ENCODE assay signal across 17 cellular contexts in the genomic region with DNA sequence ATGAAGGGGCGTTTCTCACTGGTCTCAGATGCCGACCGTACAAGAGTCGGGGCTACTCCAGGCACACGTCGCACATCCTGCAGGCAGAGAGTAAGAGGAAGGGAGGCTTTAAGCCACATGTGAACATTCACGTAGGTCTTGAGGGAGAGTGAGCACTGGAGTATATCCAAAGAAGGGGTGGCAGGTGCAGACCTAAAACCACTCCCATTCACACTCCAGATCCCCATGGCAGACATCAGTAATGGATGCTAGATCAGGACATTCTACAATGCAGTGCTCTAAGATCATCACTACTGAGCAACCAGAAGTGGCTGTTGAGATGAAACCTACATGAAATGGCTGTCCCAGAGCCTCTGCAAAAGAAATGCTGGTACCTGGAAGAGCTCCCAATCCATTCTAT. TPM values are rescaled to one million over a fixed set of nuclear protein-coding genes. Genes with fewer than 3 reads are reported as not detected.
DNase-seq lines count a peak whose midpoint lies in the region; ATAC-seq, FAIRE-seq and TF ChIP-seq lines count a peak whose summit lies in the region.
"Had no signal": no experiment of that assay in that cellular context is flagged by ENCODE, and none has a peak within 500 bp of the region (broad histone marks: within the 10 kb centered on the region; RNA-seq: fewer than 3 reads in every experiment).

No MANE protein-coding gene starts in this region.

- H3K36me3 ChIP-seq in K562 (ENCODE audit: control insufficient read depth, insufficient read depth, low read length) (peaks cover 90% of the 10 kb centered on the region), stomach (no peaks in the 10 kb centered on the region), Peyer's patch (no peaks in the 10 kb centered on the region)
- H3K36me3 ChIP-seq: BE2C, SJCRH30 had no signal

- H4K20me1 ChIP-seq in K562 (replicated peaks; ENCODE audit: control insufficient read depth, insufficient read depth, low read length), result no peaks in the 10 kb centered on the region

- in situ Hi-C loops in K562 (cut with MboI), result no loop called here

- no TSS peak for BruUV-seq in K562 (replicated peaks; lab: Mats Ljungman, UMichigan)

- H3K27ac ChIP-seq in K562 (ENCODE audit: extremely low read depth, low read depth, low read length) (no peak overlapping the region), stomach (no peak overlapping the region), Peyer's patch (no peak overlapping the region)
- H3K27ac ChIP-seq: SJCRH30 had no signal

- H3K9ac ChIP-seq in K562 (ENCODE audit: insufficient read depth in 1 of 2, low read depth in 2 of 2, low read length in 2 of 2), result no peak overlapping the region

- TF ChIP-seq POLR2A in K562 (conservative IDR thresholded peaks at IDR 0.05) (no peak), stomach (IDR thresholded peaks at IDR 0.05) (no peak), Peyer's patch (IDR thresholded peaks at IDR 0.05) (no peak)

- DNase-seq in K562 (ENCODE audit: extremely low read depth in 1 of 4, low spot score in 3 of 4) (no peak), stomach (no peak), Peyer's patch (no peak), DMS53 (lab: John Stamatoyannopoulos, UW) (no peak)
- no peak for DNase-seq in stimulated activated CD4-positive, alpha-beta T cell treated with anti-CD3 and anti-CD28 coated beads, Interleukin-4, amount 100 ng/mL, for 4 hours
- DNase-seq: activated CD8-positive, alpha-beta memory T cell treated with anti-CD3 and anti-CD28 coated beads for 24 hours; activated naive CD4-positive, alpha-beta T cell treated with anti-CD3 and anti-CD28 coated beads for 36 hours; BE2C; SJCRH30; stimulated activated CD4-positive, alpha-beta T cell treated with anti-CD3 and anti-CD28 coated beads, Interleukin-2, amount 100 ng/mL, for 24 hours; stimulated activated naive CD4-positive, alpha-beta T cell had no signal

- ATAC-seq in GM18502 (IDR thresholded peaks at IDR 0.05; ENCODE audit: poor library complexity, unreplicated experiment) (peak; percentile 60), GM21528 (IDR thresholded peaks at IDR 0.05; ENCODE audit: low FRiP score, unreplicated experiment) (peak; percentile 66), HG03097 (IDR thresholded peaks at IDR 0.05; ENCODE audit: low FRiP score, unreplicated experiment) (peak; percentile 65), K562 (no peak)
- ATAC-seq: HepG2 had no signal

- CTCF ChIA-PET in K562 (lab: Yijun Ruan, JAX; ENCODE audit: low intra/inter-chr PET ratio), result no interaction called here

- POLR2A ChIA-PET in K562 (lab: Yijun Ruan, JAX), result interaction anchor here (0.6 to 1.2 kb wide), 4 partner anchors 25 to 198 kb away, joined by 3 to 5 read pairs (median 4); no protein-coding TSS in a partner anchor

- no peak for TF ChIP-seq EP300 in K562 (IDR thresholded peaks at IDR 0.05; ENCODE audit: low read length)
- TF ChIP-seq EP300 in stomach (IDR thresholded peaks at IDR 0.05), result no peak

- H3K27me3 ChIP-seq in K562 (ENCODE audit: control insufficient read depth in 2 of 2, insufficient read depth in 2 of 2, low read length in 2 of 2) (no peaks in the 10 kb centered on the region), stomach (peaks cover 0 to 20% (median 4%) of the 10 kb centered on the region in 3 donors), Peyer's patch (no peaks in the 10 kb centered on the region)
- H3K27me3 ChIP-seq: BE2C, SJCRH30 had no signal

- H3K9me3 ChIP-seq in K562 (replicated peaks; ENCODE audit: control insufficient read depth, insufficient read depth, low read depth, low read length) (no peaks in the 10 kb centered on the region), stomach (no peaks in the 10 kb centered on the region), Peyer's patch (peaks cover 0 to 3% (median 0%) of the 10 kb centered on the region in 4 donors)
- H3K9me3 ChIP-seq: BE2C, SJCRH30 had no signal

- H3K79me2 ChIP-seq in K562 (ENCODE audit: control insufficient read depth, insufficient read depth, low read length), result no peaks in the 10 kb centered on the region

- H3K4me3 ChIP-seq in K562 (no peak overlapping the region), stomach (no peak overlapping the region), Peyer's patch (no peak overlapping the region)
- H3K4me3 ChIP-seq: SJCRH30 had no signal

- TF ChIP-seq RAD21 in K562 (CRISPR knock-in tag; conservative IDR thresholded peaks at IDR 0.05 in 1 of 2, IDR thresholded peaks at IDR 0.05 in 1 of 2), result no peak

- H3K4me1 ChIP-seq in K562 (replicated peaks in 1 of 2; ENCODE audit: control insufficient read depth in 2 of 2, insufficient read depth in 2 of 2, low read length in 2 of 2), result no peaks in the 10 kb centered on the region
- H3K4me1 ChIP-seq in stomach, result no peaks in the 10 kb centered on the region
- H3K4me1 ChIP-seq in Peyer's patch, result no peaks in the 10 kb centered on the region
- H3K4me1 ChIP-seq: BE2C, SJCRH30 had no signal

- intact Hi-C loops in K562 (cut with micrococcal nuclease), result no loop called here
- intact Hi-C loops in stomach (cut with DNase I; ENCODE audit: low total_unique reads), result no loop called here

- H3K9me1 ChIP-seq in K562 (ENCODE audit: control insufficient read depth, insufficient read depth, low read length), result no peaks in the 10 kb centered on the region

- H2AFZ ChIP-seq in K562 (ENCODE audit: low read depth, low read length), result no peak overlapping the region

- 95% methylated on average over 7 of the region's 7 CpGs for WGBS in K562 (ENCODE audit: insufficient coverage, low coverage, missing lambda C conversion rate)
- 70 to 80% (median 79%) methylated on average over 7 of the region's 7 CpGs for WGBS in stomach, 5 donors

- H3K4me2 ChIP-seq in K562 (ENCODE audit: insufficient read depth, low read length), result no peak overlapping the region

- FAIRE-seq in K562 (lab: Jason Lieb, UNC), result no peak
- FAIRE-seq: endometrium, HepG2, islet of Langerhans had no signal

- TF ChIP-seq CTCF in K562 (IDR thresholded peaks at IDR 0.05 in 2 of 3, conservative IDR thresholded peaks at IDR 0.05 in 1 of 3; ENCODE audit: insufficient read depth in 2 of 3, low read depth in 1 of 3, low read length in 3 of 3) (no peak), stomach (IDR thresholded peaks at IDR 0.05) (no peak), Peyer's patch (IDR thresholded peaks at IDR 0.05) (no peak)

TF ChIP-seq in K562, 482 proteins besides CTCF, POLR2A, EP300 and RAD21 (continues in another document):
- TF ChIP-seq, protein P1, sequence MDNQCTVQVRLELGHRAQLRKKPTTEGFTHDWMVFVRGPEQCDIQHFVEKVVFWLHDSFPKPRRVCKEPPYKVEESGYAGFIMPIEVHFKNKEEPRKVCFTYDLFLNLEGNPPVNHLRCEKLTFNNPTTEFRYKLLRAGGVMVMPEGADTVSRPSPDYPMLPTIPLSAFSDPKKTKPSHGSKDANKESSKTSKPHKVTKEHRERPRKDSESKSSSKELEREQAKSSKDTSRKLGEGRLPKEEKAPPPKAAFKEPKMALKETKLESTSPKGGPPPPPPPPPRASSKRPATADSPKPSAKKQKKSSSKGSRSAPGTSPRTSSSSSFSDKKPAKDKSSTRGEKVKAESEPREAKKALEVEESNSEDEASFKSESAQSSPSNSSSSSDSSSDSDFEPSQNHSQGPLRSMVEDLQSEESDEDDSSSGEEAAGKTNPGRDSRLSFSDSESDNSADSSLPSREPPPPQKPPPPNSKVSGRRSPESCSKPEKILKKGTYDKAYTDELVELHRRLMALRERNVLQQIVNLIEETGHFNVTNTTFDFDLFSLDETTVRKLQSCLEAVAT (IDR thresholded peaks at IDR 0.05), result peak in 1 of 2 experiments; percentile 97; a peak in 2 of 4 replicates
- TF ChIP-seq, protein P2, sequence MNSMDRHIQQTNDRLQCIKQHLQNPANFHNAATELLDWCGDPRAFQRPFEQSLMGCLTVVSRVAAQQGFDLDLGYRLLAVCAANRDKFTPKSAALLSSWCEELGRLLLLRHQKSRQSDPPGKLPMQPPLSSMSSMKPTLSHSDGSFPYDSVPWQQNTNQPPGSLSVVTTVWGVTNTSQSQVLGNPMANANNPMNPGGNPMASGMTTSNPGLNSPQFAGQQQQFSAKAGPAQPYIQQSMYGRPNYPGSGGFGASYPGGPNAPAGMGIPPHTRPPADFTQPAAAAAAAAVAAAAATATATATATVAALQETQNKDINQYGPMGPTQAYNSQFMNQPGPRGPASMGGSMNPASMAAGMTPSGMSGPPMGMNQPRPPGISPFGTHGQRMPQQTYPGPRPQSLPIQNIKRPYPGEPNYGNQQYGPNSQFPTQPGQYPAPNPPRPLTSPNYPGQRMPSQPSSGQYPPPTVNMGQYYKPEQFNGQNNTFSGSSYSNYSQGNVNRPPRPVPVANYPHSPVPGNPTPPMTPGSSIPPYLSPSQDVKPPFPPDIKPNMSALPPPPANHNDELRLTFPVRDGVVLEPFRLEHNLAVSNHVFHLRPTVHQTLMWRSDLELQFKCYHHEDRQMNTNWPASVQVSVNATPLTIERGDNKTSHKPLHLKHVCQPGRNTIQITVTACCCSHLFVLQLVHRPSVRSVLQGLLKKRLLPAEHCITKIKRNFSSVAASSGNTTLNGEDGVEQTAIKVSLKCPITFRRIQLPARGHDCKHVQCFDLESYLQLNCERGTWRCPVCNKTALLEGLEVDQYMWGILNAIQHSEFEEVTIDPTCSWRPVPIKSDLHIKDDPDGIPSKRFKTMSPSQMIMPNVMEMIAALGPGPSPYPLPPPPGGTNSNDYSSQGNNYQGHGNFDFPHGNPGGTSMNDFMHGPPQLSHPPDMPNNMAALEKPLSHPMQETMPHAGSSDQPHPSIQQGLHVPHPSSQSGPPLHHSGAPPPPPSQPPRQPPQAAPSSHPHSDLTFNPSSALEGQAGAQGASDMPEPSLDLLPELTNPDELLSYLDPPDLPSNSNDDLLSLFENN (IDR thresholded peaks at IDR 0.05; ENCODE audit: low read depth in 2 of 2, low read length in 2 of 2), result peak in 1 of 2 experiments; percentile 64; a peak in 1 of 4 replicates

RNA-seq across cellular contexts. Expression of a gene that starts 39.0 kb away (rescaled TPM):
- total RNA-seq in K562 (2011; cell fraction: chromatin; rRNA removed; ENCODE audit: low replicate concordance), result 41.5 and 41.9 TPM in 2 replicates
- total RNA-seq in K562 (2011; cell fraction: nucleolus; rRNA removed), result 28.6 and 32.5 TPM in 2 replicates
- total RNA-seq in K562 (2011; cell fraction: nucleoplasm; rRNA removed), result 31.4 and 35.9 TPM in 2 replicates
- 21.3 and 24.3 TPM in 2 replicates for total RNA-seq in K562 (2014; rRNA removed)
- 18.3 and 19.7 TPM in 2 replicates for total RNA-seq in K562 (2014; rRNA removed; fragmentation: Illumina TruSeq; extraction: Trizol)
- total RNA-seq in K562 (2015; rRNA removed; fragmentation: Illumina TruSeq; extraction: Trizol), result 19.4 and 20.2 TPM in 2 replicates
- total RNA-seq in K562 (2021), result 27.1 and 29.3 TPM in 2 replicates
- 19.0 and 24.9 TPM in 2 replicates for polyA plus RNA-seq in K562 (2011; rRNA removed)
- 20.1 and 41.9 TPM in 2 replicates for polyA plus RNA-seq in K562 (2011; cell fraction: cytosol; rRNA removed)
- 31.6 and 45.8 TPM in 2 replicates for polyA plus RNA-seq in K562 (2011; cell fraction: nucleus; rRNA removed)
- 30.5 and 31.1 TPM in 2 replicates for polyA plus RNA-seq in K562 (2012)
- 32.8 and 33.8 TPM in 2 replicates for polyA plus RNA-seq in K562 (2014; fragmentation: Illumina TruSeq; extraction: Trizol)
- 1 to 10 TPM; 7.1 to 7.7 TPM for polyA plus RNA-seq in K562 (2014; fragmentation: Nextera tagmentation; extraction: Ambion mirVana)
- polyA plus RNA-seq in K562 (2014; rRNA removed), result 19.9 and 20.0 TPM in 2 replicates
- 24.1 and 25.5 TPM in 2 replicates for polyA minus RNA-seq in K562 (2011; rRNA and poly(A)+ RNA removed)
- polyA minus RNA-seq in K562 (2011; cell fraction: cytosol; rRNA and poly(A)+ RNA removed), result 34.2 and 39.8 TPM in 2 replicates
- 21.9 and 22.5 TPM in 2 replicates for polyA minus RNA-seq in K562 (2011; cell fraction: nucleus; rRNA and poly(A)+ RNA removed)
- 1 to 10 TPM in 1 of 5 donors, not detected in 4; 3.1 TPM for total RNA-seq in stomach
- polyA plus RNA-seq in stomach, result under 1 TPM in 1 of 3 donors, not detected in 2; 0.31 TPM
- not detected for total RNA-seq in Peyer's patch
- total RNA-seq: activated naive CD4-positive, alpha-beta T cell treated with anti-CD3 and anti-CD28 coated beads for 36 hours; SJCRH30 had no signal

Comparison
In these comparisons a context has a peak if more than half of its experiments do, and no peak if none do; other contexts are left out.
1. RNA of a gene that starts 39.0 kb away (total RNA-seq): 18.3 to 41.9 TPM in K562; 3.1 TPM in stomach and not detected in Peyer's patch; every median in the first group is over 4 times any median in the second.